ENCODE assay signal across 1 cellular context in genomic region chr10:110947061-110947595, GRCh38.
TF ChIP-seq lines count a peak whose summit lies in the region.

No MANE protein-coding gene starts in this region.

TF ChIP-seq in H1, 55 proteins besides CTCF, POLR2A, EP300 and RAD21:
- no peak for TF ChIP-seq BRCA1 (IDR thresholded peaks at IDR 0.05; ENCODE audit: low read depth, low read length)
- no peak for TF ChIP-seq KDM4A (IDR thresholded peaks at IDR 0.05; ENCODE audit: low read depth, low read length, severe bottlenecking)
- no peak for TF ChIP-seq SIX5 (IDR thresholded peaks at IDR 0.05; ENCODE audit: low read depth, low read length)
- no peak for TF ChIP-seq SIN3A (conservative IDR thresholded peaks at IDR 0.05 in 1 of 2, IDR thresholded peaks at IDR 0.05 in 1 of 2; ENCODE audit: low read depth in 1 of 2, low read length in 2 of 2)
- TF ChIP-seq TBP (IDR thresholded peaks at IDR 0.05; ENCODE audit: low read depth, low read length): no peak
- no peak for TF ChIP-seq FOSL1 (IDR thresholded peaks at IDR 0.05; ENCODE audit: insufficient read depth, low read depth, low read length)
- TF ChIP-seq CBX8 (IDR thresholded peaks at IDR 0.05; ENCODE audit: borderline replicate concordance, low read depth, low read length): no peak
- TF ChIP-seq JUN (IDR thresholded peaks at IDR 0.05; ENCODE audit: low read depth, low read length): no peak
- no peak for TF ChIP-seq CHD7 (IDR thresholded peaks at IDR 0.05; ENCODE audit: insufficient replicate concordance, low read length)
- no peak for TF ChIP-seq JUND (IDR thresholded peaks at IDR 0.05; ENCODE audit: low read length)
- TF ChIP-seq TAF7 (optimal IDR thresholded peaks at IDR 0.05; ENCODE audit: borderline replicate concordance, low read depth, low read length): no peak
